Comparison of ENCODE assay signal across 1 cellular context in genomic region chr4:139208404-139208945, GRCh38.
TF ChIP-seq lines count a peak whose summit lies in the region.

No MANE protein-coding gene starts in this region.

TF ChIP-seq in HepG2, 621 proteins besides CTCF, POLR2A, EP300 and RAD21 (continued from another document):
- TF ChIP-seq ATF2 (CRISPR knock-in tag; IDR thresholded peaks at IDR 0.05): peak; percentile 29; the same call in 1 of the 2 replicates
- TF ChIP-seq ZNF704 (CRISPR knock-in tag; IDR thresholded peaks at IDR 0.05; ENCODE audit: borderline replicate concordance): no peak
- no peak for TF ChIP-seq SKI (IDR thresholded peaks at IDR 0.05; ENCODE audit: partially characterized antibody)
- peak; percentile 69 for TF ChIP-seq CREB1 (IDR thresholded peaks at IDR 0.05)
- no peak for TF ChIP-seq CREB1 (CRISPR knock-in tag; IDR thresholded peaks at IDR 0.05)
- no peak for TF ChIP-seq NFRKB (IDR thresholded peaks at IDR 0.05)
- TF ChIP-seq NFKBIZ (CRISPR knock-in tag; IDR thresholded peaks at IDR 0.05): no peak
